ENCODE assay signal across 8 cellular contexts in the genomic region with DNA sequence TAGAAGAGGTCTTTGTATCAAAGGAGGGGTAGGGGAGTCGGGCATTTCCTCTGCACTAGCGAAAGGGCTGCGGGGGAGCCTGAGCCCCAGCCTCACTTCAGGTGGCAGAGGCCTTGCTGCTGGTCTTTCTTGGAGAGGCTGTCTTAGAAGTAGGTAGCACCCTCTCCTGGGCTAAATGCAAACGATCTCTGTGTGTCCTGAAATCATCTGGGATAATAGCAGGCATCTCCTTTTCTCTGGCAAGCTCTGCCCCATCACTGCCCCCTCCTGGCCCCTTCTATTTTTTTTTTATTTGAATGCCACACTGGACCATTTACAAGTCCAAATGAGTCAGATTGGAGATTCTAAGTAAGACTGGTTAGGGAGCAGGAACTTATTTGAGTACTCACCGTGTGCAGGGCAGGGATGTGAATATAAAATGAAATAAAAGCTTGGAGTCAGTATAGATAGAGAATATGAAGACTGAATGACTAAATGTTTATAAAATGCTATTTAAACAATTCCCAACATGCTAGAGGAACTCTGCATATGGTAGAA.
DNase-seq lines count a peak whose midpoint lies in the region; ATAC-seq and TF ChIP-seq lines count a peak whose summit lies in the region.

No MANE protein-coding gene starts in this region.

- no peaks in the 10 kb centered on the region for H3K36me3 Mint-ChIP-seq in CD4-positive, CD25-positive, alpha-beta regulatory T cell
- H3K36me3 Mint-ChIP-seq in endothelial cell (ENCODE audit: low read depth, unreplicated experiment) = no peaks in the 10 kb centered on the region

- no peaks in the 10 kb centered on the region for H3K9me3 ChIP-seq in CD4-positive, CD25-positive, alpha-beta regulatory T cell (ENCODE audit: control insufficient read depth in 2 of 2, low read length in 2 of 2)
- no peaks in the 10 kb centered on the region for H3K9me3 ChIP-seq in mesenchymal stem cell (ENCODE audit: control insufficient read depth, low read length)
- H3K9me3 ChIP-seq in thyroid gland = no peaks in the 10 kb centered on the region

- peak in 2 of 3 donors; percentile 9 to 26 for DNase-seq in CD4-positive, CD25-positive, alpha-beta regulatory T cell
- DNase-seq in GOT3 (lab: John Stamatoyannopoulos, UW) = peak; percentile 61
- DNase-seq in NCI-H2196 treated with DMSO at 0.1 percent for 48 hours (lab: John Stamatoyannopoulos, UW; ENCODE audit: unreplicated experiment) = peak; percentile 90
- peak; percentile 71 for DNase-seq in endothelial cell (ENCODE audit: low spot score)
- peak; percentile 97 for DNase-seq in mesenchymal stem cell
- peak; percentile 57 to 65 for DNase-seq in thyroid gland

- no peak for TF ChIP-seq POLR2A in thyroid gland (IDR thresholded peaks at IDR 0.05)

- H4K91ac ChIP-seq in mesenchymal stem cell (ENCODE audit: low read length) = no peak overlapping the region

- no peaks in the 10 kb centered on the region for H3K36me3 ChIP-seq in CD4-positive, CD25-positive, alpha-beta regulatory T cell (ENCODE audit: control insufficient read depth, insufficient read depth, low read length)
- no peaks in the 10 kb centered on the region for H3K36me3 ChIP-seq in mesenchymal stem cell (ENCODE audit: control insufficient read depth in 1 of 2, insufficient read depth in 2 of 2, low read depth in 1 of 2, low read length in 2 of 2)
- no peaks in the 10 kb centered on the region for H3K36me3 ChIP-seq in thyroid gland

- no peak overlapping the region for H3K4me3 Mint-ChIP-seq in CD4-positive, CD25-positive, alpha-beta regulatory T cell
- H3K4me3 Mint-ChIP-seq in endothelial cell (ENCODE audit: unreplicated experiment) = no peak overlapping the region

- intact Hi-C loops in thyroid gland (cut with DNase I) = loop anchor here (5.0 to 10.0 kb wide), 2 partner anchors 104 to 232 kb away; no protein-coding TSS in a partner anchor

- H3K4me3 ChIP-seq in CD4-positive, CD25-positive, alpha-beta regulatory T cell (ENCODE audit: low read depth, low read length) = no peak overlapping the region
- H3K4me3 ChIP-seq in WI38 (ENCODE audit: low read depth, low read length) = no peak overlapping the region
- no peak overlapping the region for H3K4me3 ChIP-seq in mesenchymal stem cell (ENCODE audit: insufficient read depth in 1 of 2, low read depth in 1 of 2, low read length in 2 of 2)
- H3K4me3 ChIP-seq in thyroid gland (replicated peaks in 1 of 3) = no peak overlapping the region

- H2BK120ac ChIP-seq in mesenchymal stem cell (ENCODE audit: low read depth, low read length) = peak overlapping the region; percentile 71

- H3K9ac ChIP-seq in mesenchymal stem cell (ENCODE audit: low read length) = no peak overlapping the region

- H2BK15ac ChIP-seq in mesenchymal stem cell (ENCODE audit: low read depth, poor library complexity, severe bottlenecking) = no peak overlapping the region

- H3K27me3 ChIP-seq in CD4-positive, CD25-positive, alpha-beta regulatory T cell (ENCODE audit: control insufficient read depth, insufficient read depth, low read length) = peaks cover 23% of the 10 kb centered on the region
- no peaks in the 10 kb centered on the region for H3K27me3 ChIP-seq in mesenchymal stem cell (ENCODE audit: control insufficient read depth in 1 of 2, insufficient read depth in 1 of 2, low read length in 2 of 2)
- H3K27me3 ChIP-seq in thyroid gland = no peaks in the 10 kb centered on the region

- peaks cover 41% of the 10 kb centered on the region for H3K27me3 Mint-ChIP-seq in CD4-positive, CD25-positive, alpha-beta regulatory T cell
- peaks cover 3% of the 10 kb centered on the region for H3K27me3 Mint-ChIP-seq in endothelial cell (ENCODE audit: unreplicated experiment)

- H3K4ac ChIP-seq in mesenchymal stem cell (ENCODE audit: low read depth in 1 of 2, low read length in 2 of 2) = peak overlapping the region; percentile 66 to 84

- no peak overlapping the region for H3K27ac Mint-ChIP-seq in CD4-positive, CD25-positive, alpha-beta regulatory T cell
- no peak overlapping the region for H3K27ac Mint-ChIP-seq in endothelial cell (ENCODE audit: unreplicated experiment)

- ATAC-seq in CD4-positive, CD25-positive, alpha-beta regulatory T cell (ENCODE audit: low read depth in 2 of 2) = no peak
- no peak for ATAC-seq in GM21619 (IDR thresholded peaks at IDR 0.05; ENCODE audit: unreplicated experiment)

- H3K4me2 ChIP-seq in mesenchymal stem cell (ENCODE audit: low read length, poor library complexity, severe bottlenecking) = no peak overlapping the region

- H3K18ac ChIP-seq in mesenchymal stem cell (ENCODE audit: low read depth in 1 of 2, low read length in 2 of 2) = peak overlapping the region; percentile 52 to 85

- peak overlapping the region; percentile 9 to 71 for H2BK12ac ChIP-seq in mesenchymal stem cell (ENCODE audit: low read length in 2 of 2)

- H2BK5ac ChIP-seq in mesenchymal stem cell (ENCODE audit: low read depth, low read length, poor library complexity, severe bottlenecking) = no peak overlapping the region

- H3K9me3 Mint-ChIP-seq in CD4-positive, CD25-positive, alpha-beta regulatory T cell = no peaks in the 10 kb centered on the region
- H3K9me3 Mint-ChIP-seq in endothelial cell (ENCODE audit: unreplicated experiment) = no peaks in the 10 kb centered on the region

- TF ChIP-seq CTCF in WI38 (IDR thresholded peaks at IDR 0.05; ENCODE audit: low read depth, low read length) (peak; percentile 81), endothelial cell (IDR thresholded peaks at IDR 0.05; ENCODE audit: unreplicated experiment) (peak; percentile 89), thyroid gland (IDR thresholded peaks at IDR 0.05) (peak; percentile 40 to 90 (median 72))

- peaks cover 5% of the 10 kb centered on the region for H3K4me1 ChIP-seq in CD4-positive, CD25-positive, alpha-beta regulatory T cell (ENCODE audit: control insufficient read depth, insufficient read depth, low read length, poor library complexity, severe bottlenecking)
- peaks cover 12% of the 10 kb centered on the region for H3K4me1 ChIP-seq in mesenchymal stem cell (ENCODE audit: control insufficient read depth, insufficient read depth, low read depth, low read length)
- H3K4me1 ChIP-seq in thyroid gland = peaks cover 0 to 13% of the 10 kb centered on the region in 2 donors

- H4K8ac ChIP-seq in mesenchymal stem cell (ENCODE audit: low read length) = no peak overlapping the region

- H3K14ac ChIP-seq in mesenchymal stem cell (ENCODE audit: low read length in 2 of 2) = peak overlapping the region in 1 of 2 experiments; percentile 63

- no peak overlapping the region for H3K23ac ChIP-seq in mesenchymal stem cell (ENCODE audit: low read length in 2 of 2)

- H3K27ac ChIP-seq in CD4-positive, CD25-positive, alpha-beta regulatory T cell (ENCODE audit: insufficient read depth, low read length, poor library complexity, severe bottlenecking) = no peak overlapping the region
- no peak overlapping the region for H3K27ac ChIP-seq in mesenchymal stem cell (ENCODE audit: low read length, poor library complexity, severe bottlenecking)
- H3K27ac ChIP-seq in thyroid gland = no peak overlapping the region

- H2AFZ ChIP-seq in mesenchymal stem cell (ENCODE audit: low read depth, low read length) = no peak overlapping the region

- peaks cover 0 to 5% (median 0%) of the 10 kb centered on the region in 4 donors for H3K4me1 Mint-ChIP-seq in CD4-positive, CD25-positive, alpha-beta regulatory T cell
- H3K4me1 Mint-ChIP-seq in endothelial cell (ENCODE audit: unreplicated experiment) = peaks cover 39% of the 10 kb centered on the region

- H3K79me1 ChIP-seq in mesenchymal stem cell (replicated peaks; ENCODE audit: low read length, poor library complexity, severe bottlenecking) = no peaks in the 10 kb centered on the region

- WGBS in mesenchymal stem cell = 0% methylated on average over 4 of the region's 5 CpGs
- WGBS in thyroid gland, 2 donors = 20 to 26% methylated on average over 5 of the region's 5 CpGs

- H2AK5ac ChIP-seq in mesenchymal stem cell (ENCODE audit: low read length, severe bottlenecking) = no peak overlapping the region

Comparison
In these comparisons a context has a peak if more than half of its experiments do, and no peak if none do; other contexts are left out.
1. DNase-seq: peak in every context shown above with its lines; median percentile 97 in mesenchymal stem cell; 90 in NCI-H2196 treated with DMSO at 0.1 percent for 48 hours; 71 in endothelial cell; 61 in GOT3; 61 in thyroid gland; 18 in CD4-positive, CD25-positive, alpha-beta regulatory T cell.